ENCODE assay signal across 8 cellular contexts in genomic region chr1:20485527-20486456, GRCh38. TPM values are rescaled to one million over a fixed set of nuclear protein-coding genes. Genes with fewer than 3 reads are reported as not detected.
A peak's percentile ranks its signal among the peaks of the same experiment; 100 is the strongest.
DNase-seq lines count a peak whose midpoint lies in the region; ATAC-seq, FAIRE-seq and TF ChIP-seq lines count a peak whose summit lies in the region.

Gene CAMK2N1, minus strand, starts transcription at chr1:20486210. Its CDS starts 831 bp downstream, at chr1:20485379.

- peak within 1 kb of the TSS; percentile 77 to 95 for H3K9ac ChIP-seq in kidney (ENCODE audit: low read length in 2 of 2)

- peaks cover 11 to 22% of the 10 kb centered on the region in 2 donors for H3K4me1 ChIP-seq in kidney (ENCODE audit: control insufficient read depth in 1 of 2, insufficient read depth in 1 of 2, low read depth in 1 of 2, low read length in 2 of 2)

- ATAC-seq in HG03521 (IDR thresholded peaks at IDR 0.05; ENCODE audit: unreplicated experiment) (no peak), HG03139 (IDR thresholded peaks at IDR 0.05; ENCODE audit: unreplicated experiment) (no peak)

- H3K4me3 Mint-ChIP-seq in chondrocyte (ENCODE audit: unreplicated experiment), result peak within 1 kb of the TSS; percentile 84

- H3K4me1 Mint-ChIP-seq in chondrocyte (ENCODE audit: low read depth), result peaks cover 27% of the 10 kb centered on the region

- H3K27me3 Mint-ChIP-seq in chondrocyte (ENCODE audit: low read depth), result peaks cover 30% of the 10 kb centered on the region

- peaks cover 1% of the 10 kb centered on the region for H3K36me3 Mint-ChIP-seq in chondrocyte (ENCODE audit: low read depth)

- no peak for TF ChIP-seq RAD21 in Ishikawa (IDR thresholded peaks at IDR 0.05; ENCODE audit: low read depth)

- DNase-seq in C1 segment of cervical spinal cord (lab: John Stamatoyannopoulos, UW) (peak in 12 of 14 donors; percentile 32 to 86 (median 76)), chondrocyte (ENCODE audit: low spot score) (peak; percentile 75), kidney (peak; percentile 93)
- DNase-seq in activated CD4-positive, CD25-positive, alpha-beta regulatory T cell treated with anti-CD3 and anti-CD28 coated beads, Interleukin-2, amount 50 U/mL, for 72 hours, result peak; percentile 49

- intact Hi-C loops in kidney (cut with DNase I), result no loop called here

- no peak for TF ChIP-seq CTCF in chondrocyte (IDR thresholded peaks at IDR 0.05)
- no peak for TF ChIP-seq CTCF in kidney (IDR thresholded peaks at IDR 0.05; ENCODE audit: borderline replicate concordance, extremely low read depth, insufficient read depth)

- H3K27ac ChIP-seq in kidney (ENCODE audit: low read depth in 2 of 2, low read length in 2 of 2), result peak within 1 kb of the TSS; percentile 97 to 98
- H3K27ac ChIP-seq in skin epidermis, result peak within 1 kb of the TSS in 19 of 21 experiments; percentile 5 to 81 (median 72)

- H3K4me3 ChIP-seq in kidney (ENCODE audit: low read length in 2 of 2) (peak within 1 kb of the TSS; percentile 85 to 88), skin epidermis (peak within 1 kb of the TSS; percentile 28 to 54 (median 37))

- peak within 1 kb of the TSS; percentile 77 for H3K27ac Mint-ChIP-seq in chondrocyte (ENCODE audit: unreplicated experiment)

- no peaks in the 10 kb centered on the region for H3K9me3 ChIP-seq in kidney (ENCODE audit: control insufficient read depth in 1 of 2, low read length in 2 of 2)

- FAIRE-seq in kidney (lab: Jason Lieb, UNC), result no peak

- H3K36me3 ChIP-seq in kidney (ENCODE audit: control insufficient read depth in 1 of 2, insufficient read depth in 2 of 2, low read length in 2 of 2), result no peaks in the 10 kb centered on the region

- no peak for TF ChIP-seq EP300 in Ishikawa (IDR thresholded peaks at IDR 0.05; ENCODE audit: borderline replicate concordance)

- H3K9me3 Mint-ChIP-seq in chondrocyte (ENCODE audit: low read depth), result no peaks in the 10 kb centered on the region

TF ChIP-seq in Ishikawa, 13 proteins besides CTCF, POLR2A, EP300 and RAD21:
- 0 out of 2 replicates have a peak, but pooled peaks have one; percentile 36 for TF ChIP-seq ZBTB7A (IDR thresholded peaks at IDR 0.05; ENCODE audit: low read depth)
- TF ChIP-seq EGR1 (IDR thresholded peaks at IDR 0.05), result no peak

RNA-seq across cellular contexts. Expression of gene CAMK2N1, which starts in this region (rescaled TPM):
- 8.7 to 13.2 TPM (median 12.9 TPM) in 3 replicates for total RNA-seq in chondrocyte
- 80.6 TPM for total RNA-seq in kidney
- 120 TPM for polyA plus RNA-seq in kidney (ENCODE audit: insufficient read depth, low read depth, low replicate concordance)
